In genomic region chr6:149035806-149036205, GRCh38 we compare ENCODE assay signal across 22 cellular contexts.
DNase-seq lines count a peak whose midpoint lies in the region; ATAC-seq and TF ChIP-seq lines count a peak whose summit lies in the region.
"Had no signal": no experiment of that assay in that cellular context is flagged by ENCODE, and none has a peak within 500 bp of the region (broad histone marks: within the 10 kb centered on the region; RNA-seq: fewer than 3 reads in every experiment).

No MANE protein-coding gene starts in this region.

- intact Hi-C loops in vagina (cut with DNase I): loop anchor here (10.0 kb wide), 1 partner anchor 479 kb away; no protein-coding TSS in a partner anchor
- intact Hi-C loops in breast epithelium (cut with DNase I; ENCODE audit: low total_unique reads): no loop called here

- no peaks in the 10 kb centered on the region for H3K9me3 ChIP-seq in vagina
- no peaks in the 10 kb centered on the region for H3K9me3 ChIP-seq in breast epithelium
- H3K9me3 ChIP-seq: BLaER1 treated with 17β-estradiol and CSF1 and Interleukin-3, amounts not matched to agents 10 nM and 100 nM had no signal

- ATAC-seq in activated naive CD8-positive, alpha-beta T cell treated with anti-CD3 and anti-CD28 coated beads, Interleukin-2, amount 10 ng/mL, durations not matched to agents 7 days and 5 days (ENCODE audit: low read depth): no peak
- no peak for ATAC-seq in activated naive CD8-positive, alpha-beta T cell treated with anti-CD3 and anti-CD28 coated beads, Interleukin-2, amount 50 U/mL, for 24 hours
- no peak for ATAC-seq in HG03139 (IDR thresholded peaks at IDR 0.05; ENCODE audit: unreplicated experiment)
- ATAC-seq: Panc1 had no signal

- peaks cover 45% of the 10 kb centered on the region for H3K4me1 ChIP-seq in vagina
- no peaks in the 10 kb centered on the region for H3K4me1 ChIP-seq in breast epithelium

- TF ChIP-seq POLR2A in vagina (IDR thresholded peaks at IDR 0.05) (no peak), breast epithelium (IDR thresholded peaks at IDR 0.05) (no peak)

- H3K27me3 ChIP-seq in vagina (no peaks in the 10 kb centered on the region), breast epithelium (no peaks in the 10 kb centered on the region)
- H3K27me3 ChIP-seq: BLaER1 treated with 17β-estradiol and CSF1 and Interleukin-3, amounts not matched to agents 10 nM and 100 nM had no signal

- H3K4me3 ChIP-seq in vagina: no peak overlapping the region
- no peak overlapping the region for H3K4me3 ChIP-seq in breast epithelium
- H3K4me3 ChIP-seq: BLaER1 treated with 17β-estradiol and CSF1 and Interleukin-3, amounts not matched to agents 10 nM and 100 nM; GM23338 had no signal

- DNase-seq in activated naive CD8-positive, alpha-beta T cell treated with anti-CD3 and anti-CD28 coated beads, Interleukin-2, amount 10 ng/mL, durations not matched to agents 7 days and 5 days: no peak
- no peak for DNase-seq in activated naive CD8-positive, alpha-beta T cell treated with anti-CD3 and anti-CD28 coated beads, Interleukin-2, amount 50 U/mL, for 24 hours
- DNase-seq in chondrocyte (ENCODE audit: low spot score): no peak
- no peak for DNase-seq in vagina (ENCODE audit: extremely low spot score in 2 of 2)
- DNase-seq in breast epithelium (ENCODE audit: low spot score in 2 of 2): no peak
- DNase-seq in NCI-H774 (lab: John Stamatoyannopoulos, UW): no peak
- DNase-seq: AML-193; CD4-positive, alpha-beta T cell; DMS79; H9; HFFc6; KG1; MM.1S; NCI-H2029; NCI-H526 treated with DMSO at 0.1 percent for 48 hours; SHP77 had no signal

- no peak overlapping the region for H3K4me3 Mint-ChIP-seq in activated naive CD8-positive, alpha-beta T cell treated with anti-CD3 and anti-CD28 coated beads, Interleukin-2, amount 10 ng/mL, durations not matched to agents 7 days and 5 days
- no peak overlapping the region for H3K4me3 Mint-ChIP-seq in activated naive CD8-positive, alpha-beta T cell treated with anti-CD3 and anti-CD28 coated beads, Interleukin-2, amount 50 U/mL, for 24 hours
- H3K4me3 Mint-ChIP-seq in chondrocyte (ENCODE audit: unreplicated experiment) (no peak overlapping the region), nephron (no peak overlapping the region)
- H3K4me3 Mint-ChIP-seq: CD4-positive, alpha-beta T cell; GM23338; H9; HFFc6 had no signal

- H3K27ac Mint-ChIP-seq in activated naive CD8-positive, alpha-beta T cell treated with anti-CD3 and anti-CD28 coated beads, Interleukin-2, amount 10 ng/mL, durations not matched to agents 7 days and 5 days: peak overlapping the region; percentile 33
- H3K27ac Mint-ChIP-seq in activated naive CD8-positive, alpha-beta T cell treated with anti-CD3 and anti-CD28 coated beads, Interleukin-2, amount 50 U/mL, for 24 hours: no peak overlapping the region
- peak overlapping the region; percentile 96 for H3K27ac Mint-ChIP-seq in chondrocyte (ENCODE audit: unreplicated experiment)
- peak overlapping the region in 2 of 3 experiments; percentile 58 to 95 for H3K27ac Mint-ChIP-seq in nephron
- H3K27ac Mint-ChIP-seq: CD4-positive, alpha-beta T cell; GM23338; H9 had no signal

- H3K36me3 ChIP-seq in vagina (no peaks in the 10 kb centered on the region), breast epithelium (no peaks in the 10 kb centered on the region)

- TF ChIP-seq CTCF in chondrocyte (IDR thresholded peaks at IDR 0.05) (no peak), nephron (IDR thresholded peaks at IDR 0.05; ENCODE audit: unreplicated experiment in 3 of 3) (no peak), vagina (IDR thresholded peaks at IDR 0.05) (no peak), breast epithelium (IDR thresholded peaks at IDR 0.05) (no peak)

- peaks cover 2% of the 10 kb centered on the region for H3K9me3 Mint-ChIP-seq in activated naive CD8-positive, alpha-beta T cell treated with anti-CD3 and anti-CD28 coated beads, Interleukin-2, amount 10 ng/mL, durations not matched to agents 7 days and 5 days
- no peaks in the 10 kb centered on the region for H3K9me3 Mint-ChIP-seq in activated naive CD8-positive, alpha-beta T cell treated with anti-CD3 and anti-CD28 coated beads, Interleukin-2, amount 50 U/mL, for 24 hours
- no peaks in the 10 kb centered on the region for H3K9me3 Mint-ChIP-seq in chondrocyte (ENCODE audit: low read depth)
- no peaks in the 10 kb centered on the region for H3K9me3 Mint-ChIP-seq in nephron
- H3K9me3 Mint-ChIP-seq: CD4-positive, alpha-beta T cell; GM23338; H9; HFFc6 had no signal

- POLR2A ChIA-PET in activated naive CD8-positive, alpha-beta T cell treated with anti-CD3 and anti-CD28 coated beads, Interleukin-2, amount 10 ng/mL, durations not matched to agents 7 days and 5 days (lab: Charles Lee): no interaction called here

- peaks cover 42% of the 10 kb centered on the region for H3K4me1 Mint-ChIP-seq in activated naive CD8-positive, alpha-beta T cell treated with anti-CD3 and anti-CD28 coated beads, Interleukin-2, amount 10 ng/mL, durations not matched to agents 7 days and 5 days
- H3K4me1 Mint-ChIP-seq in activated naive CD8-positive, alpha-beta T cell treated with anti-CD3 and anti-CD28 coated beads, Interleukin-2, amount 50 U/mL, for 24 hours: peaks cover 64% of the 10 kb centered on the region
- H3K4me1 Mint-ChIP-seq in chondrocyte (ENCODE audit: low read depth) (peaks cover 77% of the 10 kb centered on the region), nephron (peaks cover 69% of the 10 kb centered on the region)

- peaks cover 2% of the 10 kb centered on the region for H3K27me3 Mint-ChIP-seq in activated naive CD8-positive, alpha-beta T cell treated with anti-CD3 and anti-CD28 coated beads, Interleukin-2, amount 10 ng/mL, durations not matched to agents 7 days and 5 days
- H3K27me3 Mint-ChIP-seq in activated naive CD8-positive, alpha-beta T cell treated with anti-CD3 and anti-CD28 coated beads, Interleukin-2, amount 50 U/mL, for 24 hours: no peaks in the 10 kb centered on the region
- H3K27me3 Mint-ChIP-seq in chondrocyte (ENCODE audit: low read depth) (no peaks in the 10 kb centered on the region), nephron (ENCODE audit: low read depth) (no peaks in the 10 kb centered on the region)
- H3K27me3 Mint-ChIP-seq: CD4-positive, alpha-beta T cell had no signal

- peaks cover 3% of the 10 kb centered on the region for H3K36me3 Mint-ChIP-seq in activated naive CD8-positive, alpha-beta T cell treated with anti-CD3 and anti-CD28 coated beads, Interleukin-2, amount 10 ng/mL, durations not matched to agents 7 days and 5 days
- no peaks in the 10 kb centered on the region for H3K36me3 Mint-ChIP-seq in activated naive CD8-positive, alpha-beta T cell treated with anti-CD3 and anti-CD28 coated beads, Interleukin-2, amount 50 U/mL, for 24 hours (ENCODE audit: low read depth)
- H3K36me3 Mint-ChIP-seq in chondrocyte (ENCODE audit: low read depth) (peaks cover 1% of the 10 kb centered on the region), nephron (ENCODE audit: low read depth) (peaks cover 8% of the 10 kb centered on the region)

- H3K27ac ChIP-seq in vagina (peak overlapping the region; percentile 66), breast epithelium (peak overlapping the region in 1 of 2 donors; percentile 35)
- H3K27ac ChIP-seq: BLaER1 treated with 17β-estradiol and CSF1 and Interleukin-3, amounts not matched to agents 10 nM and 100 nM; RWPE1 had no signal
